ENCODE assay signal across 21 cellular contexts in genomic region chr10:82497451-82497850, GRCh38.
"Had no signal": no experiment of that assay in that cellular context is flagged by ENCODE, and none has a peak within 500 bp of the region (broad histone marks: within the 10 kb centered on the region; RNA-seq: fewer than 3 reads in every experiment).

No MANE protein-coding gene starts in this region.

- H3K27me3 ChIP-seq: cardiac muscle cell, esophagus squamous epithelium, right atrium auricular region, vagina had no signal

- H3K27ac Mint-ChIP-seq: activated CD4-positive, alpha-beta memory T cell treated with anti-CD3 and anti-CD28 coated beads for 36 hours; activated naive CD4-positive, alpha-beta T cell treated with anti-CD3 and anti-CD28 coated beads for 36 hours; activated naive CD8-positive, alpha-beta T cell treated with anti-CD3 and anti-CD28 coated beads, Interleukin-2, amount 50 U/mL, for 24 hours; immature natural killer cell; memory B cell; naive B cell; progenitor cell of endocrine pancreas; stimulated activated naive CD8-positive, alpha-beta T cell treated with anti-CD3 and anti-CD28 coated beads, Interleukin-15, Interleukin-2, amounts not matched to agents 100 ng/mL and 50 ng/mL, for 24 hours; T-helper 2 cell treated with Interferon-gamma antibody and Interleukin-4, amounts not matched to agents 5 μg/mL and 100 μg/mL, for 36 hours had no signal

- H3K4me1 ChIP-seq: esophagus squamous epithelium, right atrium auricular region, vagina had no signal

- H3K4me3 Mint-ChIP-seq: activated CD4-positive, alpha-beta memory T cell treated with anti-CD3 and anti-CD28 coated beads for 36 hours; activated naive CD4-positive, alpha-beta T cell treated with anti-CD3 and anti-CD28 coated beads for 36 hours; activated naive CD8-positive, alpha-beta T cell treated with anti-CD3 and anti-CD28 coated beads, Interleukin-2, amount 50 U/mL, for 24 hours; immature natural killer cell; memory B cell; naive B cell; neural crest cell; stimulated activated naive CD8-positive, alpha-beta T cell treated with anti-CD3 and anti-CD28 coated beads, Interleukin-15, Interleukin-2, amounts not matched to agents 100 ng/mL and 50 ng/mL, for 24 hours; T-helper 2 cell treated with Interferon-gamma antibody and Interleukin-4, amounts not matched to agents 5 μg/mL and 100 μg/mL, for 36 hours had no signal

- DNase-seq: activated CD4-positive, alpha-beta memory T cell treated with anti-CD3 and anti-CD28 coated beads for 36 hours; activated naive CD4-positive, alpha-beta T cell treated with anti-CD3 and anti-CD28 coated beads for 36 hours; activated naive CD8-positive, alpha-beta T cell treated with anti-CD3 and anti-CD28 coated beads, Interleukin-2, amount 50 U/mL, for 24 hours; aorta; dermis blood vessel endothelial cell; effector memory CD4-positive, alpha-beta T cell; esophagus squamous epithelium; immature natural killer cell; kidney glomerular epithelial cell; left ventricle myocardium superior; mucosa of descending colon; naive B cell; trophoblast cell had no signal

- H3K27me3 Mint-ChIP-seq: activated CD4-positive, alpha-beta memory T cell treated with anti-CD3 and anti-CD28 coated beads for 36 hours; activated naive CD8-positive, alpha-beta T cell treated with anti-CD3 and anti-CD28 coated beads, Interleukin-2, amount 50 U/mL, for 24 hours; memory B cell; naive B cell; progenitor cell of endocrine pancreas; stimulated activated naive CD8-positive, alpha-beta T cell treated with anti-CD3 and anti-CD28 coated beads, Interleukin-15, Interleukin-2, amounts not matched to agents 100 ng/mL and 50 ng/mL, for 24 hours had no signal

- ATAC-seq: activated naive CD8-positive, alpha-beta T cell treated with anti-CD3 and anti-CD28 coated beads, Interleukin-2, amount 50 U/mL, for 24 hours; left ventricle myocardium superior; mucosa of descending colon had no signal

- H3K36me3 Mint-ChIP-seq: activated CD4-positive, alpha-beta memory T cell treated with anti-CD3 and anti-CD28 coated beads for 36 hours; memory B cell; naive B cell had no signal

- H3K4me3 ChIP-seq: cardiac muscle cell, esophagus squamous epithelium, mucosa of descending colon, right atrium auricular region, vagina had no signal

- H3K9me3 ChIP-seq: esophagus squamous epithelium, mucosa of descending colon, right atrium auricular region, vagina had no signal

- H3K36me3 ChIP-seq: cardiac muscle cell, esophagus squamous epithelium, right atrium auricular region, vagina had no signal

- H3K27ac ChIP-seq: cardiac muscle cell, esophagus squamous epithelium, right atrium auricular region, vagina had no signal

- H3K4me1 Mint-ChIP-seq: activated naive CD8-positive, alpha-beta T cell treated with anti-CD3 and anti-CD28 coated beads, Interleukin-2, amount 50 U/mL, for 24 hours; immature natural killer cell; memory B cell; naive B cell; neural crest cell had no signal
